9 cellular contexts compared by ENCODE assay signal in the genomic region with DNA sequence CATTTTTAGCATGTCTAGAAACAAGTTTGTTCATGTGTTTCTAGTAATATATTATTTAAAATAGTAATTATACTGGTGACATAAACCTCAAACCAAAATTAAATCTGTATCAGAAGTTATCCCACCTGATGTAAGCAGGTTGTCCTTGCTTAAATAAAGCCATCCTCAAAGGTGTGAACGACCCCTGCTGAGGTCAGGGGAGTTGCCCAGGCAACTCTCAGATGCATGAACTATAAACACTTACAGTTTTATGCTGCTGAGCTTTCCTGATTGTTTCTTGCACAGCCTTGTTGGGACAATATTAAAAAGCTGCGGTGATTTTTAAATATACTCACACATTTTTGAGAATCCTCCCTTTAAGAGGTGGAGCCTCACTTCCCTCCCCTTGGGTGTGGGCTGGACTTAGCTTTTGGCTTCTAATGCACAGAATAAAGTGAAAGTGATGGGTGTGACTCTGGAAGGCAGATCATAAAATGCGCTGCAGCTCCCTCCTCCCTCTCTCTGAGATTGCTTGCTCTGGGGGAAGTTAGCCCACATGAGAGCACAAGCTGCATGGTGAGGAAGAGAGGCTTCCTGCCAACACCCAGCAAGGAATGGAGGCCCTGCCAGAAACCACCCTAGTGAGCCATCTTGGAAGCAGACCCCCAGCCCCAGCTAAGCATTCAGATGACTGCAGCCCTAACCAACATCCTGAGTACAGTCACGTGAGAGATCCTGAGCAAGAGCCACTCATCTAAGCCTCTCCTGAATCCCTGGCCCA.
DNase-seq lines count a peak whose midpoint lies in the region; TF ChIP-seq lines count a peak whose summit lies in the region.
"Had no signal": no experiment of that assay in that cellular context is flagged by ENCODE, and none has a peak within 500 bp of the region (broad histone marks: within the 10 kb centered on the region; RNA-seq: fewer than 3 reads in every experiment).

No MANE protein-coding gene starts in this region.

- peaks cover 5% of the 10 kb centered on the region for H3K4me1 Mint-ChIP-seq in activated CD4-positive, alpha-beta memory T cell treated with anti-CD3 and anti-CD28 coated beads, Interleukin-2, amount 10 ng/mL, durations not matched to agents 7 days and 5 days

- intact Hi-C loops in sigmoid colon (cut with DNase I): no loop called here

- TF ChIP-seq EP300 in sigmoid colon (IDR thresholded peaks at IDR 0.05): no peak

- no peak overlapping the region for H3K4me3 Mint-ChIP-seq in activated CD4-positive, alpha-beta memory T cell treated with anti-CD3 and anti-CD28 coated beads, Interleukin-2, amount 10 ng/mL, durations not matched to agents 7 days and 5 days

- no peak overlapping the region for H3K27ac Mint-ChIP-seq in activated CD4-positive, alpha-beta memory T cell treated with anti-CD3 and anti-CD28 coated beads, Interleukin-2, amount 10 ng/mL, durations not matched to agents 7 days and 5 days

- no peaks in the 10 kb centered on the region for H3K36me3 Mint-ChIP-seq in activated CD4-positive, alpha-beta memory T cell treated with anti-CD3 and anti-CD28 coated beads, Interleukin-2, amount 10 ng/mL, durations not matched to agents 7 days and 5 days (ENCODE audit: low read depth)

- no peak for TF ChIP-seq POLR2A in sigmoid colon (IDR thresholded peaks at IDR 0.05)

- H3K36me3 ChIP-seq in sigmoid colon: no peaks in the 10 kb centered on the region
- no peaks in the 10 kb centered on the region for H3K36me3 ChIP-seq in WERI-Rb-1

- H3K9me3 ChIP-seq in sigmoid colon: no peaks in the 10 kb centered on the region
- no peaks in the 10 kb centered on the region for H3K9me3 ChIP-seq in WERI-Rb-1 (ENCODE audit: severe bottlenecking)

- H3K27ac ChIP-seq in sigmoid colon (peak overlapping the region in 3 of 4 donors; percentile 9 to 38 (median 19)), WERI-Rb-1 (no peak overlapping the region)
- H3K27ac ChIP-seq: epithelial cell of prostate had no signal

- peak overlapping the region; percentile 8 for H3K4me3 ChIP-seq in fibroblast of mammary gland (ENCODE audit: control insufficient read depth, low read depth, low read length)
- no peak overlapping the region for H3K4me3 ChIP-seq in sigmoid colon
- H3K4me3 ChIP-seq in WERI-Rb-1 (ENCODE audit: low read depth, low read length): no peak overlapping the region

- TF ChIP-seq CTCF in GM10248 (IDR thresholded peaks at IDR 0.05; ENCODE audit: control extremely low read depth, extremely low read depth, low read depth, missing control alignments) (no peak), fibroblast of mammary gland (conservative IDR thresholded peaks at IDR 0.05; ENCODE audit: control insufficient read depth, insufficient read depth, low read depth, low read length) (no peak), sigmoid colon (IDR thresholded peaks at IDR 0.05) (no peak), WERI-Rb-1 (IDR thresholded peaks at IDR 0.05; ENCODE audit: low read depth, low read length) (no peak)

- 8 to 29% methylated on average over 4 of the region's 4 CpGs for WGBS in sigmoid colon, 2 donors

- CTCF ChIA-PET in GM10248 (lab: Yijun Ruan, JAX): interaction anchor here (0.9 kb wide), 1 partner anchor 14 kb away, joined by 3 read pairs; no protein-coding TSS in a partner anchor
- CTCF ChIA-PET in activated CD4-positive, alpha-beta memory T cell treated with anti-CD3 and anti-CD28 coated beads, Interleukin-2, amount 10 ng/mL, durations not matched to agents 7 days and 5 days (lab: Charles Lee): no interaction called here

- H3K4me1 ChIP-seq in sigmoid colon: peaks cover 0 to 10% (median 8%) of the 10 kb centered on the region in 4 donors

- no peaks in the 10 kb centered on the region for H3K9me3 Mint-ChIP-seq in activated CD4-positive, alpha-beta memory T cell treated with anti-CD3 and anti-CD28 coated beads, Interleukin-2, amount 10 ng/mL, durations not matched to agents 7 days and 5 days

- H3K27me3 ChIP-seq in sigmoid colon (no peaks in the 10 kb centered on the region), WERI-Rb-1 (ENCODE audit: insufficient read depth, low read depth, severe bottlenecking) (no peaks in the 10 kb centered on the region)

- no peaks in the 10 kb centered on the region for H3K27me3 Mint-ChIP-seq in activated CD4-positive, alpha-beta memory T cell treated with anti-CD3 and anti-CD28 coated beads, Interleukin-2, amount 10 ng/mL, durations not matched to agents 7 days and 5 days

- DNase-seq in GM10248 (ENCODE audit: extremely low spot score) (peak; percentile 43), HCEC 1CT (peak; percentile 87), NCI-H1436 (lab: John Stamatoyannopoulos, UW) (peak; percentile 56), fibroblast of mammary gland (ENCODE audit: low read depth) (peak; percentile 95), sigmoid colon (no peak), WERI-Rb-1 (no peak), DMS79 treated with DMSO at 0.1 percent for 48 hours (lab: John Stamatoyannopoulos, UW) (no peak)
- peak; percentile 19 for DNase-seq in activated CD4-positive, alpha-beta memory T cell treated with anti-CD3 and anti-CD28 coated beads, Interleukin-2, amount 10 ng/mL, durations not matched to agents 7 days and 5 days

- POLR2A ChIA-PET in GM10248 (lab: Yijun Ruan, JAX): no interaction called here
- POLR2A ChIA-PET in activated CD4-positive, alpha-beta memory T cell treated with anti-CD3 and anti-CD28 coated beads, Interleukin-2, amount 10 ng/mL, durations not matched to agents 7 days and 5 days (lab: Charles Lee): no interaction called here

Comparison
In these comparisons a context has a peak if more than half of its experiments do, and no peak if none do; other contexts are left out.
1. DNase-seq: peak in GM10248 (single experiment), HCEC 1CT (single experiment), NCI-H1436 (single experiment), activated CD4-positive, alpha-beta memory T cell treated with anti-CD3 and anti-CD28 coated beads, Interleukin-2, amount 10 ng/mL, durations not matched to agents 7 days and 5 days (single experiment) and fibroblast of mammary gland (single experiment); none in sigmoid colon (single experiment), WERI-Rb-1 (single experiment) and DMS79 treated with DMSO at 0.1 percent for 48 hours (single experiment).